31 cellular contexts compared by ENCODE assay signal in the genomic region with DNA sequence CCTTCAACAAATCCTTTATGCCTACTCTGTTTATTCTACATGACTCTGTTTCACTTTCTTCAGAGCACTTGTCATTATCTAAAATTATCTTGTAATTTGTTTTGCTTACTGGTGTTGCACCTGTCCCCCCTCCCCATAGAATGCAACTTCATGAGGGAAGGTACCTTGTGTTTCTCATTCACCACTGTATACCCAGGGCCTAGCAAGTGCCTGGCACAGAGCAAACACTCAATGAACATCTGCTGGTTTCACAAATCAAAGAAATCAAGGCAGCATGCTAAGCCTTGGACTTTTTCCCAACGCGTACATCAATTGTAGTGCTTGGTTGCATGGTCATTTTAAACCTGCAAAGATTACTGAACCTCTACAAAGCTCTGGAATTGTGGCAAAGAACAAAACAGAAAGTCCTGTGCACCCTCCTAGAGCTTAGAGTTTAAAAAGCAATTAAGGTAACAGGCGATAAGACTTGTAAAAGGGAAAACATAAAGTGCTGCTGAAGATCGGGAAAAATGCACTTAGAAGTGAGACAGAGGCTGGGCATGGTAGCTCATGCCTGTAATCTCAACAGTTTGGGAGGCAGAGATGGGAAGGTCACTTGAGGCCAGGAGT.
"Had no signal": no experiment of that assay in that cellular context is flagged by ENCODE, and none has a peak within 500 bp of the region (broad histone marks: within the 10 kb centered on the region; RNA-seq: fewer than 3 reads in every experiment).

No MANE protein-coding gene starts in this region.

- DNase-seq: activated CD4-positive, alpha-beta T cell treated with anti-CD3 and anti-CD28 coated beads for 36 hours; activated CD4-positive, CD25-positive, alpha-beta regulatory T cell; activated effector memory CD4-positive, alpha-beta T cell treated with Interleukin-2 at 50 U/mL for 16 hours; activated naive CD4-positive, alpha-beta T cell treated with Interleukin-2 at 50 U/mL for 16 hours; activated naive CD8-positive, alpha-beta T cell treated with anti-CD3 and anti-CD28 coated beads for 36 hours; activated T-cell treated with anti-CD3 and anti-CD28 coated beads for 4 hours; activated T-cell treated with anti-CD3 and anti-CD28 coated beads, Interleukin-2, amount 50 U/mL, for 72 hours; adrenal gland; cerebellar nuclear complex; colonic mucosa; effector CD8-positive, alpha-beta T cell; esophagus squamous epithelium; foreskin melanocyte; heart right ventricle; kidney glomerular epithelial cell; lower lobe of right lung; mesenchymal stem cell; naive thymus-derived CD8-positive, alpha-beta T cell; nucleus accumbens; pancreas; psoas muscle; stimulated activated CD4-positive, alpha-beta T cell treated with anti-CD3 and anti-CD28 coated beads, Interleukin-1b, Interleukin-23, amount 100 ng/mL, for 48 hours; stimulated activated CD4-positive, alpha-beta T cell treated with anti-CD3 and anti-CD28 coated beads, Interleukin-4, amount 100 ng/mL, for 4 hours; stimulated activated CD8-positive, alpha-beta memory T cell treated with anti-CD3 and anti-CD28 coated beads, Interleukin-4, amount 100 ng/mL, for 48 hours; stimulated activated naive CD8-positive, alpha-beta T cell treated with anti-CD3 and anti-CD28 coated beads, Interleukin-15, amount 100 ng/mL, for 72 hours; substantia nigra; thyroid gland; upper lobe of left lung had no signal

- H3K4me3 Mint-ChIP-seq: activated CD4-positive, alpha-beta T cell treated with anti-CD3 and anti-CD28 coated beads for 36 hours; activated naive CD8-positive, alpha-beta T cell treated with anti-CD3 and anti-CD28 coated beads for 36 hours; activated T-cell treated with anti-CD3 and anti-CD28 coated beads, Interleukin-2, amount 50 U/mL, for 72 hours; brain; naive thymus-derived CD8-positive, alpha-beta T cell; neural crest cell; stimulated activated memory B cell treated with anti-CD40 and anti-IgM and Interleukin-4, amounts not matched to agents 10 μg/mL and 1 μg/mL and 100 μg/mL, for 72 hours; stimulated activated naive CD8-positive, alpha-beta T cell treated with anti-CD3 and anti-CD28 coated beads, Interleukin-15, amount 100 ng/mL, for 72 hours had no signal

- H3K9me3 Mint-ChIP-seq: activated naive CD8-positive, alpha-beta T cell treated with anti-CD3 and anti-CD28 coated beads for 36 hours; neural crest cell; stimulated activated naive CD8-positive, alpha-beta T cell treated with anti-CD3 and anti-CD28 coated beads, Interleukin-15, amount 100 ng/mL, for 72 hours had no signal

- H3K27ac Mint-ChIP-seq: activated CD4-positive, alpha-beta T cell treated with anti-CD3 and anti-CD28 coated beads for 36 hours; activated naive CD8-positive, alpha-beta T cell treated with anti-CD3 and anti-CD28 coated beads for 36 hours; activated T-cell treated with anti-CD3 and anti-CD28 coated beads, Interleukin-2, amount 50 U/mL, for 72 hours; brain; stimulated activated memory B cell treated with anti-CD40 and anti-IgM and Interleukin-4, amounts not matched to agents 10 μg/mL and 1 μg/mL and 100 μg/mL, for 72 hours; stimulated activated naive CD8-positive, alpha-beta T cell treated with anti-CD3 and anti-CD28 coated beads, Interleukin-15, amount 100 ng/mL, for 72 hours had no signal

- H3K4me1 Mint-ChIP-seq: activated CD4-positive, alpha-beta T cell treated with anti-CD3 and anti-CD28 coated beads for 36 hours; activated naive CD8-positive, alpha-beta T cell treated with anti-CD3 and anti-CD28 coated beads for 36 hours; brain; naive thymus-derived CD8-positive, alpha-beta T cell; neural crest cell; stimulated activated memory B cell treated with anti-CD40 and anti-IgM and Interleukin-4, amounts not matched to agents 10 μg/mL and 1 μg/mL and 100 μg/mL, for 72 hours; stimulated activated naive CD8-positive, alpha-beta T cell treated with anti-CD3 and anti-CD28 coated beads, Interleukin-15, amount 100 ng/mL, for 72 hours had no signal

- H3K36me3 Mint-ChIP-seq: activated naive CD8-positive, alpha-beta T cell treated with anti-CD3 and anti-CD28 coated beads for 36 hours; brain; stimulated activated memory B cell treated with anti-CD40 and anti-IgM and Interleukin-4, amounts not matched to agents 10 μg/mL and 1 μg/mL and 100 μg/mL, for 72 hours had no signal
